7 cellular contexts compared by ENCODE assay signal in genomic region chr11:60970369-60970774, GRCh38. TPM values are rescaled to one million over a fixed set of nuclear protein-coding genes. Genes with fewer than 3 reads are reported as not detected.
DNase-seq lines count a peak whose midpoint lies in the region; ATAC-seq, FAIRE-seq and TF ChIP-seq lines count a peak whose summit lies in the region.

No MANE protein-coding gene starts in this region.

- no peaks in the 10 kb centered on the region for H3K36me3 ChIP-seq in bronchial epithelial cell (ENCODE audit: control insufficient read depth, insufficient read depth, low read length)
- no peaks in the 10 kb centered on the region for H3K36me3 ChIP-seq in lung (ENCODE audit: control insufficient read depth in 2 of 2, insufficient read depth in 2 of 2, low read length in 2 of 2)

- TF ChIP-seq CTCF in LNCaP clone FGC (IDR thresholded peaks at IDR 0.05; ENCODE audit: control insufficient read depth, extremely low read depth, insufficient read depth) = peak; percentile 83
- peak; percentile 92 for TF ChIP-seq CTCF in bronchial epithelial cell (IDR thresholded peaks at IDR 0.05; ENCODE audit: insufficient read depth, low read length, severe bottlenecking)
- TF ChIP-seq CTCF in lung (IDR thresholded peaks at IDR 0.05; ENCODE audit: control extremely low read depth, extremely low read depth) = peak; percentile 74

- no peak overlapping the region for H3K4me3 ChIP-seq in LNCaP clone FGC (ENCODE audit: low read depth, low read length)
- no peak overlapping the region for H3K4me3 ChIP-seq in bronchial epithelial cell (ENCODE audit: low read depth, low read length)
- no peak overlapping the region for H3K4me3 ChIP-seq in lung

- H3K27ac ChIP-seq in lung (ENCODE audit: low read depth in 1 of 2, low read length in 1 of 2) = no peak overlapping the region

- H3K27me3 ChIP-seq in bronchial epithelial cell (ENCODE audit: control insufficient read depth, insufficient read depth, low read length) (peaks cover 2% of the 10 kb centered on the region), lung (ENCODE audit: control insufficient read depth, insufficient read depth) (no peaks in the 10 kb centered on the region)

- DNase-seq in LNCaP clone FGC (ENCODE audit: low read depth) (no peak), bronchial epithelial cell (ENCODE audit: low read depth) (peak; percentile 22), lung (ENCODE audit: low spot score) (peak; percentile 56), pons (ENCODE audit: low spot score) (no peak)
- peak; percentile 66 to 70 (median 68) for DNase-seq in activated CD4-positive, CD25-positive, alpha-beta regulatory T cell (lab: John Stamatoyannopoulos, UW)
- DNase-seq in stimulated activated CD8-positive, alpha-beta memory T cell treated with anti-CD3 and anti-CD28 coated beads, Interleukin-4, amount 100 ng/mL, for 24 hours (ENCODE audit: low read depth) = peak; percentile 71

- 17% methylated on average over 9 of the region's 9 CpGs for WGBS in lung, 2 donors

- no peaks in the 10 kb centered on the region for H3K4me1 ChIP-seq in lung (ENCODE audit: control insufficient read depth in 2 of 2, insufficient read depth in 2 of 2, low read length in 2 of 2)

- H3K9me3 ChIP-seq in lung (ENCODE audit: control insufficient read depth in 2 of 2, insufficient read depth in 1 of 2, low read length in 1 of 2) = no peaks in the 10 kb centered on the region

- FAIRE-seq in bronchial epithelial cell (lab: Jason Lieb, UNC) = no peak

- peak; percentile 69 for ATAC-seq in GM18498 (IDR thresholded peaks at IDR 0.05; ENCODE audit: unreplicated experiment)
- no peak for ATAC-seq in lung (ENCODE audit: insufficient read depth, low FRiP score)

RNA-seq across cellular contexts. Expression of gene CD6, which starts 1.1 kb away (rescaled TPM):
- total RNA-seq in bronchial epithelial cell (not detected in 2 replicates), lung (1 to 10 TPM; 1.2 to 3.1 TPM)
- 1 to 10 TPM; 1.6 to 1.9 TPM for polyA plus RNA-seq in lung

RNA-seq across cellular contexts. Expression of gene SLC15A3, which starts 18.4 kb away (rescaled TPM):
- total RNA-seq in bronchial epithelial cell = 0.38 and 1.3 TPM in 2 replicates
- 100 to 1,000 TPM in 1 of 2 donors, 10 to 100 TPM in 1; 29.9 to 106 TPM for total RNA-seq in lung
- 100 to 1,000 TPM in 1 of 2 donors, 10 to 100 TPM in 1; 91.6 to 166 TPM for polyA plus RNA-seq in lung

RNA-seq across cellular contexts. Expression of gene TMEM132A, which starts 46.1 kb away (rescaled TPM):
- 22.6 and 25.2 TPM in 2 replicates for total RNA-seq in bronchial epithelial cell
- 10 to 100 TPM; 18.6 to 20.5 TPM for total RNA-seq in lung
- 10 to 100 TPM in 1 of 2 donors, 1 to 10 TPM in 1; 6.7 to 16.5 TPM for polyA plus RNA-seq in lung

RNA-seq across cellular contexts. Expression of gene TMEM109, which starts 56.4 kb away (rescaled TPM):
- total RNA-seq in bronchial epithelial cell (7.6 and 7.7 TPM in 2 replicates), lung (100 to 1,000 TPM in 1 of 2 donors, 10 to 100 TPM in 1; 94.3 to 128 TPM)
- 100 to 1,000 TPM in 1 of 2 donors, 10 to 100 TPM in 1; 69.2 to 104 TPM for polyA plus RNA-seq in lung

Comparison
In these comparisons a context has a peak if more than half of its experiments do, and no peak if none do; other contexts are left out.
1. DNase-seq: peak in activated CD4-positive, CD25-positive, alpha-beta regulatory T cell (4 of 4), bronchial epithelial cell (single experiment), lung (single experiment) and stimulated activated CD8-positive, alpha-beta memory T cell treated with anti-CD3 and anti-CD28 coated beads, Interleukin-4, amount 100 ng/mL, for 24 hours (single experiment); none in LNCaP clone FGC (single experiment) and pons (single experiment).
2. RNA of gene SLC15A3, which starts 18.4 kb away (total RNA-seq): 29.9 to 106 TPM in lung; 0.38 to 1.3 TPM in bronchial epithelial cell; every median in the first group is over 10 times any median in the second.
3. Peak in every context shown above with its lines, with median percentiles within 50 percentile points of each other: CTCF ChIP-seq.